Comparison of ENCODE assay signal across 6 cellular contexts in genomic region chr6:44220913-44221290, GRCh38. TPM values are rescaled to one million over a fixed set of nuclear protein-coding genes. Genes with fewer than 3 reads are reported as not detected.
DNase-seq lines count a peak whose midpoint lies in the region; ATAC-seq and TF ChIP-seq lines count a peak whose summit lies in the region.

No MANE protein-coding gene starts in this region.

- H3K4me1 ChIP-seq in hepatocyte (ENCODE audit: insufficient read depth): peaks cover 49% of the 10 kb centered on the region
- peaks cover 56% of the 10 kb centered on the region for H3K4me1 ChIP-seq in thymus (ENCODE audit: control insufficient read depth, insufficient read depth, low read length)

- DNase-seq in activated CD4-positive, alpha-beta T cell treated with anti-CD3 and anti-CD28 coated beads, Interleukin-2, amount 10 ng/mL, durations not matched to agents 24 days and 14 days: no peak
- no peak for DNase-seq in activated CD4-positive, alpha-beta T cell treated with anti-CD3 and anti-CD28 coated beads for 4 hours
- DNase-seq in hepatocyte (ENCODE audit: low spot score) (no peak), NCI-H2227 (lab: John Stamatoyannopoulos, UW; ENCODE audit: unreplicated experiment) (no peak)

- no peak overlapping the region for H2AFZ ChIP-seq in hepatocyte

- peaks cover 18% of the 10 kb centered on the region for H3K27me3 Mint-ChIP-seq in activated CD4-positive, alpha-beta T cell treated with anti-CD3 and anti-CD28 coated beads, Interleukin-2, amount 10 ng/mL, durations not matched to agents 24 days and 14 days

- H3K27me3 ChIP-seq in hepatocyte: no peaks in the 10 kb centered on the region
- no peaks in the 10 kb centered on the region for H3K27me3 ChIP-seq in thymus (ENCODE audit: control insufficient read depth, insufficient read depth)

- H3K36me3 ChIP-seq in hepatocyte (replicated peaks; ENCODE audit: insufficient read depth, low read depth): no peaks in the 10 kb centered on the region
- H3K36me3 ChIP-seq in thymus (ENCODE audit: control insufficient read depth, insufficient read depth): no peaks in the 10 kb centered on the region

- intact Hi-C loops in activated CD4-positive, alpha-beta T cell treated with anti-CD3 and anti-CD28 coated beads, Interleukin-2, amount 10 ng/mL, durations not matched to agents 24 days and 14 days (cut with micrococcal nuclease): loop anchor here (1.0 to 5.0 kb wide), 3 partner anchors 17 to 116 kb away; no protein-coding TSS in a partner anchor

- no peaks in the 10 kb centered on the region for H3K9me3 ChIP-seq in hepatocyte (ENCODE audit: low read depth)
- H3K9me3 ChIP-seq in thymus (ENCODE audit: control insufficient read depth): no peaks in the 10 kb centered on the region

- H3K79me2 ChIP-seq in hepatocyte: peaks cover 8% of the 10 kb centered on the region

- TF ChIP-seq CTCF in hepatocyte (IDR thresholded peaks at IDR 0.05; ENCODE audit: poor library complexity): no peak

- no peaks in the 10 kb centered on the region for H3K9me2 ChIP-seq in hepatocyte (replicated peaks; ENCODE audit: insufficient read depth)

- ATAC-seq in GM21528 (IDR thresholded peaks at IDR 0.05; ENCODE audit: low FRiP score, unreplicated experiment): no peak

- peak overlapping the region; percentile 42 for H3K27ac Mint-ChIP-seq in activated CD4-positive, alpha-beta T cell treated with anti-CD3 and anti-CD28 coated beads, Interleukin-2, amount 10 ng/mL, durations not matched to agents 24 days and 14 days

- no peaks in the 10 kb centered on the region for H4K20me1 ChIP-seq in hepatocyte (ENCODE audit: insufficient read depth, poor library complexity, severe bottlenecking)

- 94% methylated on average over 4 of the region's 4 CpGs for WGBS in hepatocyte (ENCODE audit: low lambda C conversion rate, missing lambda C conversion rate)
- over 99% methylated on average over 4 of the region's 4 CpGs for WGBS in thymus

- H3K4me3 ChIP-seq in hepatocyte (no peak overlapping the region), thymus (ENCODE audit: low read length) (no peak overlapping the region)

- H3K4me3 Mint-ChIP-seq in activated CD4-positive, alpha-beta T cell treated with anti-CD3 and anti-CD28 coated beads, Interleukin-2, amount 10 ng/mL, durations not matched to agents 24 days and 14 days: no peak overlapping the region

- peaks cover 3% of the 10 kb centered on the region for H3K36me3 Mint-ChIP-seq in activated CD4-positive, alpha-beta T cell treated with anti-CD3 and anti-CD28 coated beads, Interleukin-2, amount 10 ng/mL, durations not matched to agents 24 days and 14 days (ENCODE audit: low read depth)

- H3K9me3 Mint-ChIP-seq in activated CD4-positive, alpha-beta T cell treated with anti-CD3 and anti-CD28 coated beads, Interleukin-2, amount 10 ng/mL, durations not matched to agents 24 days and 14 days: no peaks in the 10 kb centered on the region

- peaks cover 38% of the 10 kb centered on the region for H3K4me1 Mint-ChIP-seq in activated CD4-positive, alpha-beta T cell treated with anti-CD3 and anti-CD28 coated beads, Interleukin-2, amount 10 ng/mL, durations not matched to agents 24 days and 14 days

- H3K4me2 ChIP-seq in hepatocyte: no peak overlapping the region

- peak overlapping the region; percentile 20 for H3K27ac ChIP-seq in hepatocyte
- peak overlapping the region; percentile 74 for H3K27ac ChIP-seq in thymus (ENCODE audit: low read depth)

RNA-seq across cellular contexts. Expression of gene SLC29A1, which starts 2.5 kb away (rescaled TPM):
- total RNA-seq in activated CD4-positive, alpha-beta T cell treated with anti-CD3 and anti-CD28 coated beads, Interleukin-2, amount 10 ng/mL, durations not matched to agents 24 days and 14 days: 139 and 144 TPM in 2 replicates
- 23.3 and 32.4 TPM in 2 replicates for total RNA-seq in hepatocyte
- polyA plus RNA-seq in hepatocyte (28.5 and 30.8 TPM in 2 replicates), thymus (17.9 TPM)

RNA-seq across cellular contexts. Expression of gene MYMX, which starts 4.2 kb away (rescaled TPM):
- not detected in 2 replicates for total RNA-seq in activated CD4-positive, alpha-beta T cell treated with anti-CD3 and anti-CD28 coated beads, Interleukin-2, amount 10 ng/mL, durations not matched to agents 24 days and 14 days
- total RNA-seq in hepatocyte: not detected in 2 replicates
- polyA plus RNA-seq in hepatocyte (2.0 TPM in 1 of 2 replicates, not detected in the other), thymus (0.80 TPM)

RNA-seq across cellular contexts. Expression of gene HSP90AB1, which starts 26.0 kb away (rescaled TPM):
- total RNA-seq in activated CD4-positive, alpha-beta T cell treated with anti-CD3 and anti-CD28 coated beads, Interleukin-2, amount 10 ng/mL, durations not matched to agents 24 days and 14 days: 2,450 and 2,479 TPM in 2 replicates
- 884 and 891 TPM in 2 replicates for total RNA-seq in hepatocyte
- polyA plus RNA-seq in hepatocyte: 422 and 440 TPM in 2 replicates
- polyA plus RNA-seq in thymus: 252 TPM

RNA-seq across cellular contexts. Expression of gene SLC35B2, which starts 36.4 kb away (rescaled TPM):
- total RNA-seq in activated CD4-positive, alpha-beta T cell treated with anti-CD3 and anti-CD28 coated beads, Interleukin-2, amount 10 ng/mL, durations not matched to agents 24 days and 14 days: 25.3 and 28.0 TPM in 2 replicates
- 73.0 and 74.1 TPM in 2 replicates for total RNA-seq in hepatocyte
- 92.9 and 104 TPM in 2 replicates for polyA plus RNA-seq in hepatocyte
- 18.8 TPM for polyA plus RNA-seq in thymus

RNA-seq across cellular contexts. Expression of gene NFKBIE, which starts 44.4 kb away (rescaled TPM):
- 27.6 and 28.2 TPM in 2 replicates for total RNA-seq in activated CD4-positive, alpha-beta T cell treated with anti-CD3 and anti-CD28 coated beads, Interleukin-2, amount 10 ng/mL, durations not matched to agents 24 days and 14 days
- total RNA-seq in hepatocyte: 13.2 and 16.7 TPM in 2 replicates
- 9.6 and 14.0 TPM in 2 replicates for polyA plus RNA-seq in hepatocyte
- polyA plus RNA-seq in thymus: 16.4 TPM
